Comparison of ENCODE assay signal across 16 cellular contexts in the genomic region with DNA sequence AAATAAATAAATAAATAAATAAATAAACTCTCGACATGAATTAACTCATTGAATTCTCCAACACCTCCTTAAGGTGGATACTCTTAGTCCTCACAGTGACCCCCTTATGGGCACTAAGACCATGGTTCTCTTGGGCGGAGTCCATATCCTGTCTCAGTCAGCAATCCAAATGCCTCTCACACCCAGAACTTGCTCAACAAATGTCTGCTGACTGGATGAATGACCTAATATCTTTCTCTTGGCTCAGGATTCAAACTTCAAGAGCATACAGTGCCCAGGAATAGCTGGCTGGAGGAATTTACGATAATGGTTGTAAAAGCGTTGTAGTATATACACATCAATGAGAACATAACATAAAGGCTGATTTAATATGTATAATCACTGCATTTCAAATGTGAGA. TPM values are rescaled to one million over a fixed set of nuclear protein-coding genes. Genes with fewer than 3 reads are reported as not detected.
DNase-seq lines count a peak whose midpoint lies in the region; ATAC-seq and TF ChIP-seq lines count a peak whose summit lies in the region.
"Had no signal": no experiment of that assay in that cellular context is flagged by ENCODE, and none has a peak within 500 bp of the region (broad histone marks: within the 10 kb centered on the region; RNA-seq: fewer than 3 reads in every experiment).

No MANE protein-coding gene starts in this region.

- H3K9me3 ChIP-seq in GM23248 (ENCODE audit: low read depth) (no peaks in the 10 kb centered on the region), mammary epithelial cell (replicated peaks; ENCODE audit: insufficient read depth, low read length) (no peaks in the 10 kb centered on the region), heart right ventricle (no peaks in the 10 kb centered on the region)
- no peaks in the 10 kb centered on the region for H3K9me3 ChIP-seq in naive thymus-derived CD4-positive, alpha-beta T cell (ENCODE audit: control insufficient read depth in 2 of 3, low read length in 3 of 3)
- H3K9me3 ChIP-seq: Peyer's patch had no signal

- ATAC-seq in heart right ventricle = peak; percentile 72 to 96 (median 85)
- no peak for ATAC-seq in stimulated activated naive B cell treated with anti-CD40 and anti-IgM and Interleukin-4, amounts not matched to agents 10 μg/mL and 1 μg/mL and 100 μg/mL, for 72 hours (replicated peaks)
- no peak for ATAC-seq in naive thymus-derived CD4-positive, alpha-beta T cell
- ATAC-seq in activated T-cell treated with anti-CD3 and anti-CD28 coated beads, Interleukin-2, amount 50 U/mL, for 4 hours = no peak
- ATAC-seq: CD8-positive, alpha-beta T cell; stimulated activated naive CD8-positive, alpha-beta T cell treated with anti-CD3 and anti-CD28 coated beads, Interleukin-15, amount 100 ng/mL, for 72 hours had no signal

- 7 to 8% methylated on average over 4 of the region's 4 CpGs for WGBS in GM23248 (ENCODE audit: low coverage in 1 of 2, low lambda C conversion rate in 2 of 2, missing lambda C conversion rate in 2 of 2), 2 experiments
- WGBS in mammary epithelial cell (ENCODE audit: low coverage, missing lambda C conversion rate) = 96% methylated on average over 4 of the region's 4 CpGs
- WGBS in heart right ventricle, 2 donors = 23 to 34% methylated on average over 4 of the region's 4 CpGs

- no peaks in the 10 kb centered on the region for H3K9me2 ChIP-seq in GM23248 (ENCODE audit: insufficient read depth)

- H3K4me1 ChIP-seq in GM23248 (ENCODE audit: insufficient read depth) = peaks cover 10% of the 10 kb centered on the region
- H3K4me1 ChIP-seq in mammary epithelial cell (ENCODE audit: insufficient read depth, low read length) = peaks cover 13% of the 10 kb centered on the region
- H3K4me1 ChIP-seq in heart right ventricle = peaks cover 0 to 22% (median 9%) of the 10 kb centered on the region in 9 donors
- H3K4me1 ChIP-seq in naive thymus-derived CD4-positive, alpha-beta T cell (ENCODE audit: control insufficient read depth in 2 of 2, insufficient read depth in 2 of 2, low read length in 2 of 2) = no peaks in the 10 kb centered on the region

- no peaks in the 10 kb centered on the region for H3K36me3 Mint-ChIP-seq in stimulated activated naive B cell treated with anti-CD40 and anti-IgM and Interleukin-4, amounts not matched to agents 10 μg/mL and 1 μg/mL and 100 μg/mL, for 72 hours
- H3K36me3 Mint-ChIP-seq in naive thymus-derived CD4-positive, alpha-beta T cell = no peaks in the 10 kb centered on the region
- H3K36me3 Mint-ChIP-seq in activated T-cell treated with anti-CD3 and anti-CD28 coated beads, Interleukin-2, amount 50 U/mL, for 4 hours (ENCODE audit: insufficient read depth) = no peaks in the 10 kb centered on the region
- H3K36me3 Mint-ChIP-seq: brain; CD8-positive, alpha-beta T cell had no signal

- dilution Hi-C loops in mammary epithelial cell (cut with HindIII; ENCODE audit: low sequenced_read_pairs) = no loop called here

- BruUV-seq in mammary epithelial cell (replicated peaks; lab: Mats Ljungman, UMichigan) = no TSS peak

- H3K27ac Mint-ChIP-seq in stimulated activated naive B cell treated with anti-CD40 and anti-IgM and Interleukin-4, amounts not matched to agents 10 μg/mL and 1 μg/mL and 100 μg/mL, for 72 hours = peak overlapping the region; percentile 60
- H3K27ac Mint-ChIP-seq in naive thymus-derived CD4-positive, alpha-beta T cell = no peak overlapping the region
- H3K27ac Mint-ChIP-seq: CD8-positive, alpha-beta T cell had no signal

- no peaks in the 10 kb centered on the region for H3K27me3 Mint-ChIP-seq in stimulated activated naive B cell treated with anti-CD40 and anti-IgM and Interleukin-4, amounts not matched to agents 10 μg/mL and 1 μg/mL and 100 μg/mL, for 72 hours
- no peaks in the 10 kb centered on the region for H3K27me3 Mint-ChIP-seq in naive thymus-derived CD4-positive, alpha-beta T cell
- no peaks in the 10 kb centered on the region for H3K27me3 Mint-ChIP-seq in activated T-cell treated with anti-CD3 and anti-CD28 coated beads, Interleukin-2, amount 50 U/mL, for 4 hours (ENCODE audit: low read depth)
- H3K27me3 Mint-ChIP-seq: brain; stimulated activated naive CD8-positive, alpha-beta T cell treated with anti-CD3 and anti-CD28 coated beads, Interleukin-15, amount 100 ng/mL, for 72 hours had no signal

- in situ Hi-C loops in GM23248 (cut with MboI) = no loop called here
- in situ Hi-C loops in mammary epithelial cell (cut with MboI; ENCODE audit: low sequenced_read_pairs in 2 of 2) = no loop called here

- no peak overlapping the region for H3K4me3 Mint-ChIP-seq in stimulated activated naive B cell treated with anti-CD40 and anti-IgM and Interleukin-4, amounts not matched to agents 10 μg/mL and 1 μg/mL and 100 μg/mL, for 72 hours
- no peak overlapping the region for H3K4me3 Mint-ChIP-seq in naive thymus-derived CD4-positive, alpha-beta T cell
- H3K4me3 Mint-ChIP-seq in activated T-cell treated with anti-CD3 and anti-CD28 coated beads, Interleukin-2, amount 50 U/mL, for 4 hours = no peak overlapping the region
- H3K4me3 Mint-ChIP-seq: brain; CD8-positive, alpha-beta T cell; stimulated activated naive CD8-positive, alpha-beta T cell treated with anti-CD3 and anti-CD28 coated beads, Interleukin-15, amount 100 ng/mL, for 72 hours had no signal

- H3K27ac ChIP-seq in GM23248 (no peak overlapping the region), mammary epithelial cell (ENCODE audit: insufficient read depth, low read depth, low read length) (no peak overlapping the region), heart right ventricle (no peak overlapping the region)
- no peak overlapping the region for H3K27ac ChIP-seq in naive thymus-derived CD4-positive, alpha-beta T cell (ENCODE audit: low read depth, low read length)

- peaks cover 15% of the 10 kb centered on the region for H3F3A ChIP-seq in GM23248 (ENCODE audit: insufficient read depth)

- intact Hi-C loops in mammary epithelial cell (cut with micrococcal nuclease) (no loop called here), heart right ventricle (cut with DNase I) (no loop called here)
- intact Hi-C loops in naive thymus-derived CD4-positive, alpha-beta T cell (cut with micrococcal nuclease) = no loop called here

- H3K4me2 ChIP-seq in GM23248 (ENCODE audit: unreplicated experiment) (no peak overlapping the region), mammary epithelial cell (ENCODE audit: insufficient read depth, low read depth, low read length) (no peak overlapping the region)

- peaks cover 2 to 6% of the 10 kb centered on the region in 2 donors for H3K4me1 Mint-ChIP-seq in stimulated activated naive B cell treated with anti-CD40 and anti-IgM and Interleukin-4, amounts not matched to agents 10 μg/mL and 1 μg/mL and 100 μg/mL, for 72 hours
- H3K4me1 Mint-ChIP-seq in naive thymus-derived CD4-positive, alpha-beta T cell = peaks cover 0 to 3% (median 0%) of the 10 kb centered on the region in 7 donors
- H3K4me1 Mint-ChIP-seq in activated T-cell treated with anti-CD3 and anti-CD28 coated beads, Interleukin-2, amount 50 U/mL, for 4 hours (ENCODE audit: low read depth) = no peaks in the 10 kb centered on the region
- H3K4me1 Mint-ChIP-seq: stimulated activated naive CD8-positive, alpha-beta T cell treated with anti-CD3 and anti-CD28 coated beads, Interleukin-15, amount 100 ng/mL, for 72 hours had no signal

- H3K9ac ChIP-seq in GM23248 = no peak overlapping the region
- no peak overlapping the region for H3K9ac ChIP-seq in mammary epithelial cell (ENCODE audit: insufficient read depth, low read length)

- TF ChIP-seq CTCF in mammary epithelial cell (conservative IDR thresholded peaks at IDR 0.05 in 1 of 2, IDR thresholded peaks at IDR 0.05 in 1 of 2; ENCODE audit: extremely low read depth in 1 of 2, insufficient read depth in 1 of 2, low read depth in 1 of 2, low read length in 2 of 2) (no peak), heart right ventricle (IDR thresholded peaks at IDR 0.05) (no peak)

- H3K36me3 ChIP-seq in GM23248 (ENCODE audit: low read depth) (no peaks in the 10 kb centered on the region), mammary epithelial cell (ENCODE audit: insufficient read depth, low read length) (no peaks in the 10 kb centered on the region), heart right ventricle (no peaks in the 10 kb centered on the region)
- H3K36me3 ChIP-seq in naive thymus-derived CD4-positive, alpha-beta T cell (ENCODE audit: control insufficient read depth in 2 of 3, insufficient read depth in 3 of 3, low read length in 3 of 3) = no peaks in the 10 kb centered on the region
- H3K36me3 ChIP-seq: Peyer's patch had no signal

- H3K27me3 ChIP-seq in GM23248 (replicated peaks; ENCODE audit: insufficient read depth) (no peaks in the 10 kb centered on the region), mammary epithelial cell (ENCODE audit: insufficient read depth, low read length) (no peaks in the 10 kb centered on the region), heart right ventricle (no peaks in the 10 kb centered on the region)
- no peaks in the 10 kb centered on the region for H3K27me3 ChIP-seq in naive thymus-derived CD4-positive, alpha-beta T cell (ENCODE audit: control insufficient read depth in 2 of 2, insufficient read depth in 2 of 2, low read length in 2 of 2)
- H3K27me3 ChIP-seq: Peyer's patch had no signal

- H4K20me1 ChIP-seq in GM23248 (ENCODE audit: insufficient read depth) (no peaks in the 10 kb centered on the region), mammary epithelial cell (ENCODE audit: insufficient read depth, low read length) (no peaks in the 10 kb centered on the region)

- H3K79me2 ChIP-seq in GM23248 (ENCODE audit: insufficient read depth) = no peaks in the 10 kb centered on the region
- no peaks in the 10 kb centered on the region for H3K79me2 ChIP-seq in mammary epithelial cell (ENCODE audit: insufficient read depth, low read length)

- no peaks in the 10 kb centered on the region for H3K9me3 Mint-ChIP-seq in stimulated activated naive B cell treated with anti-CD40 and anti-IgM and Interleukin-4, amounts not matched to agents 10 μg/mL and 1 μg/mL and 100 μg/mL, for 72 hours
- H3K9me3 Mint-ChIP-seq in naive thymus-derived CD4-positive, alpha-beta T cell = no peaks in the 10 kb centered on the region
- H3K9me3 Mint-ChIP-seq in activated T-cell treated with anti-CD3 and anti-CD28 coated beads, Interleukin-2, amount 50 U/mL, for 4 hours = no peaks in the 10 kb centered on the region
- H3K9me3 Mint-ChIP-seq: CD8-positive, alpha-beta T cell; stimulated activated naive CD8-positive, alpha-beta T cell treated with anti-CD3 and anti-CD28 coated beads, Interleukin-15, amount 100 ng/mL, for 72 hours had no signal

- DNase-seq in GM23248 = peak; percentile 90
- peak; percentile 54 for DNase-seq in mammary epithelial cell
- DNase-seq in heart right ventricle = no peak
- no peak for DNase-seq in stimulated activated naive B cell treated with anti-CD40 and anti-IgM and Interleukin-4, amounts not matched to agents 10 μg/mL and 1 μg/mL and 100 μg/mL, for 72 hours
- DNase-seq in naive thymus-derived CD4-positive, alpha-beta T cell = no peak
- no peak for DNase-seq in OCI-M2 (lab: John Stamatoyannopoulos, UW; ENCODE audit: unreplicated experiment)
- DNase-seq in activated T-cell treated with anti-CD3 and anti-CD28 coated beads, Interleukin-2, amount 50 U/mL, for 4 hours = no peak
- DNase-seq in NCI-H1092 (lab: John Stamatoyannopoulos, UW) = no peak
- DNase-seq: activated CD4-positive, alpha-beta T cell treated with anti-CD3 and anti-CD28 coated beads, Interleukin-2, amount 50 U/mL, for 1 hour; CD8-positive, alpha-beta T cell; GF-D8; NCI-H1417 treated with DMSO at 0.1 percent for 48 hours; NCI-H510A treated with DMSO at 0.1 percent for 48 hours; Peyer's patch; stimulated activated naive CD8-positive, alpha-beta T cell treated with anti-CD3 and anti-CD28 coated beads, Interleukin-15, amount 100 ng/mL, for 72 hours had no signal

- POLR2A ChIA-PET in naive thymus-derived CD4-positive, alpha-beta T cell (lab: Charles Lee) = no interaction called here

- CTCF ChIA-PET in mammary epithelial cell (lab: Charles Lee; ENCODE audit: low non-redundant PET) = no interaction called here
- CTCF ChIA-PET in naive thymus-derived CD4-positive, alpha-beta T cell (lab: Charles Lee) = interaction anchor here (2.8 kb wide), 1 partner anchor 10 kb away, joined by 10 read pairs; no protein-coding TSS in a partner anchor

- H3K4me3 ChIP-seq in GM23248 (no peak overlapping the region), mammary epithelial cell (replicated peaks in 1 of 3; ENCODE audit: insufficient read depth in 1 of 3, low read depth in 2 of 3, low read length in 3 of 3) (no peak overlapping the region), heart right ventricle (no peak overlapping the region)
- H3K4me3 ChIP-seq in naive thymus-derived CD4-positive, alpha-beta T cell (ENCODE audit: low read length) = no peak overlapping the region
- H3K4me3 ChIP-seq: Peyer's patch had no signal

- H2AFZ ChIP-seq in GM23248 = no peak overlapping the region
- H2AFZ ChIP-seq in mammary epithelial cell (ENCODE audit: low read depth, low read length) = no peak overlapping the region

RNA-seq across cellular contexts. Expression of gene UBB, which starts 6.8 kb away (rescaled TPM):
- total RNA-seq in GM23248 (2014; rRNA removed; shearing (Covaris generic)) = 586 and 786 TPM in 2 replicates
- polyA plus RNA-seq in GM23248 (2016; fragmentation: Nextera tagmentation; extraction: Ambion mirVana) (1,286 and 1,305 TPM in 2 replicates), mammary epithelial cell (999 TPM), heart right ventricle (1,000 to 10,000 TPM in 1 of 2 donors, 100 to 1,000 TPM in 1; 400 to 1,298 TPM)
- total RNA-seq in mammary epithelial cell (100 to 1,000 TPM; 633 to 696 TPM), heart right ventricle (1,000 to 10,000 TPM; 1,254 to 2,151 (median 1,968) TPM)
- polyA minus RNA-seq in mammary epithelial cell = 1,322 TPM
- 1,000 to 10,000 TPM in 1 of 5 experiments, 100 to 1,000 TPM in 4; 537 to 1,283 (median 621) TPM for total RNA-seq in naive thymus-derived CD4-positive, alpha-beta T cell
- polyA plus RNA-seq in naive thymus-derived CD4-positive, alpha-beta T cell = 1,000 to 10,000 TPM; 1,829 to 1,950 TPM
- 1,000 to 10,000 TPM; 1,915 to 2,057 (median 1,991) TPM for total RNA-seq in activated T-cell treated with anti-CD3 and anti-CD28 coated beads, Interleukin-2, amount 50 U/mL, for 4 hours

RNA-seq across cellular contexts. Expression of gene CENPV, which starts 20.9 kb away (rescaled TPM):
- total RNA-seq in GM23248 (2014; rRNA removed; shearing (Covaris generic)) = 9.4 and 11.8 TPM in 2 replicates
- 6.8 and 8.7 TPM in 2 replicates for polyA plus RNA-seq in GM23248 (2016; fragmentation: Nextera tagmentation; extraction: Ambion mirVana)
- 1 to 10 TPM; 5.5 to 7.8 TPM for total RNA-seq in mammary epithelial cell
- 7.1 TPM for polyA plus RNA-seq in mammary epithelial cell
- polyA minus RNA-seq in mammary epithelial cell = not detected
- total RNA-seq in heart right ventricle = 10 to 100 TPM in 6 of 10 donors, 1 to 10 TPM in 4; 6.4 to 20.5 (median 11.9) TPM
- 10 to 100 TPM in 1 of 2 donors, 1 to 10 TPM in 1; 8.9 to 21.8 TPM for polyA plus RNA-seq in heart right ventricle
- 10 to 100 TPM in 4 of 5 experiments, 1 to 10 TPM in 1; 9.8 to 30.3 (median 21.7) TPM for total RNA-seq in naive thymus-derived CD4-positive, alpha-beta T cell
- polyA plus RNA-seq in naive thymus-derived CD4-positive, alpha-beta T cell = 10 to 100 TPM; 23.1 to 29.2 TPM
- total RNA-seq in activated T-cell treated with anti-CD3 and anti-CD28 coated beads, Interleukin-2, amount 50 U/mL, for 4 hours = 100 to 1,000 TPM in 2 of 3 donors, 10 to 100 TPM in 1; 78.4 to 122 (median 103) TPM

RNA-seq across cellular contexts. Expression of gene TRPV2, which starts 41.2 kb away (rescaled TPM):
- total RNA-seq in GM23248 (2014; rRNA removed; shearing (Covaris generic)) = 23.9 and 25.8 TPM in 2 replicates
- polyA plus RNA-seq in GM23248 (2016; fragmentation: Nextera tagmentation; extraction: Ambion mirVana) (19.5 and 19.6 TPM in 2 replicates), mammary epithelial cell (0.09 TPM), heart right ventricle (10 to 100 TPM; 10.6 to 11.9 TPM)
- total RNA-seq in mammary epithelial cell (under 1 TPM in 1 of 2 donors, not detected in 1; 0.33 TPM), heart right ventricle (10 to 100 TPM in 3 of 10 donors, 1 to 10 TPM in 7; 4.6 to 25.4 (median 8.6) TPM)
- not detected for polyA minus RNA-seq in mammary epithelial cell
- total RNA-seq in naive thymus-derived CD4-positive, alpha-beta T cell = 100 to 1,000 TPM in 1 of 5 experiments, 10 to 100 TPM in 4; 66.8 to 141 (median 80.0) TPM
- 100 to 1,000 TPM in 1 of 2 donors, 10 to 100 TPM in 1; 78.7 to 104 TPM for polyA plus RNA-seq in naive thymus-derived CD4-positive, alpha-beta T cell
- 10 to 100 TPM; 24.7 to 34.0 (median 31.0) TPM for total RNA-seq in activated T-cell treated with anti-CD3 and anti-CD28 coated beads, Interleukin-2, amount 50 U/mL, for 4 hours

Comparison
In these comparisons a context has a peak if more than half of its experiments do, and no peak if none do; other contexts are left out.
1. DNase-seq: peak in GM23248 (single experiment) and mammary epithelial cell (single experiment); none in heart right ventricle (0 of 2), stimulated activated naive B cell treated with anti-CD40 and anti-IgM and Interleukin-4, amounts not matched to agents 10 μg/mL and 1 μg/mL and 100 μg/mL, for 72 hours (single experiment), naive thymus-derived CD4-positive, alpha-beta T cell (0 of 9), OCI-M2 (single experiment), activated T-cell treated with anti-CD3 and anti-CD28 coated beads, Interleukin-2, amount 50 U/mL, for 4 hours (single experiment) and NCI-H1092 (single experiment).
2. ATAC-seq: peak in heart right ventricle (8 of 8); none in stimulated activated naive B cell treated with anti-CD40 and anti-IgM and Interleukin-4, amounts not matched to agents 10 μg/mL and 1 μg/mL and 100 μg/mL, for 72 hours (0 of 2), naive thymus-derived CD4-positive, alpha-beta T cell (single experiment) and activated T-cell treated with anti-CD3 and anti-CD28 coated beads, Interleukin-2, amount 50 U/mL, for 4 hours (0 of 2).
3. RNA of gene TRPV2, which starts 41.2 kb away (total RNA-seq): 66.8 to 141 TPM in naive thymus-derived CD4-positive, alpha-beta T cell, 24.7 to 34.0 TPM in activated T-cell treated with anti-CD3 and anti-CD28 coated beads, Interleukin-2, amount 50 U/mL, for 4 hours, 23.9 to 25.8 TPM in GM23248 and 4.6 to 25.4 TPM in heart right ventricle; 0.33 TPM in mammary epithelial cell; every median in the first group is over 4 times any median in the second.